7 cellular contexts compared by ENCODE assay signal in the genomic region with DNA sequence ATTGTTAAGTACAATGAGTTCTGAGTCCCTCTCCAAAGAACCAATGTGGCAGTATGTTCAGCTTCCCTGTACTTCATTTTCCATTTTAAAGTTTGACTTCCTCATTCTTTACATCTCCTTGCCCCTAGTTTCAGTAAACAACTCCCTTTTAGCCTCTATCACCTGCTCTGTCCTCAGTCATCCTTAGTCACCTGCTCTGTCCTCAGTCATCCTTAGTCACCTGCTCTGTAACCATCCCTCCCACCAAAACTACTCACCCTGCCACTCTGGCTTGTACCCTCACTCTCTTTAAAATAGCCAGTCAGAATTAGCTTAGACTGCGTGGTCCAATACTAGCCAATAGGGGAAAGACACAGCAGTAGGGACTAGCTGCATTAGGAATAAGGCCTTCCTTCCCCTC.
A peak's percentile ranks its signal among the peaks of the same experiment; 100 is the strongest.
DNase-seq lines count a peak whose midpoint lies in the region; ATAC-seq and TF ChIP-seq lines count a peak whose summit lies in the region.
"Not testable (repeated sequence)": the region's sequence is repeated elsewhere in the genome, so short reads cannot be mapped to it uniquely, and the experiment has no call there.

No MANE protein-coding gene starts in this region.

- not testable (repeated sequence) for H3K23ac ChIP-seq in trophoblast cell (ENCODE audit: low read length)

- not testable (repeated sequence) for H4K91ac ChIP-seq in trophoblast cell (ENCODE audit: low read depth, low read length)

- DNase-seq in DMS53 (lab: John Stamatoyannopoulos, UW) = peak; percentile 13
- peak; percentile 26 to 31 for DNase-seq in Kasumi-1 (lab: John Stamatoyannopoulos, UW)
- DNase-seq in SKM-1 treated with dmso at 0.1 percent for 144 hours (lab: John Stamatoyannopoulos, UW; ENCODE audit: unreplicated experiment) = peak; percentile 16
- DNase-seq in epithelial cell of prostate (ENCODE audit: low read depth, low spot score) = not testable (repeated sequence)
- peak; percentile 30 to 46 for DNase-seq in trophoblast cell

- not testable (repeated sequence) for H3K14ac ChIP-seq in trophoblast cell (ENCODE audit: low read length)

- not testable (repeated sequence) for H3K9me3 Mint-ChIP-seq in activated T-helper 17 cell treated with anti-CD3 and anti-CD28 coated beads, Interleukin-2, amount 50 U/mL, for 72 hours

- not testable (repeated sequence) for H3K4me2 ChIP-seq in trophoblast cell (ENCODE audit: low read length)

- H4K12ac ChIP-seq in trophoblast cell (ENCODE audit: low read depth, low read length) = not testable (repeated sequence)

- H3K27me3 Mint-ChIP-seq in activated T-helper 17 cell treated with anti-CD3 and anti-CD28 coated beads, Interleukin-2, amount 50 U/mL, for 72 hours = not testable (repeated sequence)

- not testable (repeated sequence) for H3K36me3 Mint-ChIP-seq in activated T-helper 17 cell treated with anti-CD3 and anti-CD28 coated beads, Interleukin-2, amount 50 U/mL, for 72 hours (ENCODE audit: low read depth)

- H3K9me3 ChIP-seq in gastroesophageal sphincter; trophoblast cell (ENCODE audit: insufficient read depth, low read depth, low read length): not testable (repeated sequence)

- peaks cover 10 to 41% (median 13%) of the 10 kb centered on the region in 3 donors for H3K4me1 ChIP-seq in gastroesophageal sphincter
- not testable (repeated sequence) for H3K4me1 ChIP-seq in trophoblast cell (ENCODE audit: control insufficient read depth in 1 of 2, insufficient read depth in 2 of 2, low read length in 2 of 2)

- not testable (repeated sequence) for TF ChIP-seq POLR2A in gastroesophageal sphincter (IDR thresholded peaks at IDR 0.05)

- peak; percentile 81 for ATAC-seq in activated T-helper 17 cell treated with anti-CD3 and anti-CD28 coated beads, Interleukin-2, amount 50 U/mL, for 72 hours (replicated peaks)
- ATAC-seq in gastroesophageal sphincter = not testable (repeated sequence)

- not testable (repeated sequence) for H3K36me3 ChIP-seq in gastroesophageal sphincter; trophoblast cell (ENCODE audit: control insufficient read depth in 1 of 2, insufficient read depth in 2 of 2, low read length in 2 of 2)

- not testable (repeated sequence) for H2AFZ ChIP-seq in trophoblast cell (ENCODE audit: insufficient read depth, low read length, poor library complexity)

- H3K27me3 ChIP-seq in gastroesophageal sphincter; trophoblast cell (ENCODE audit: insufficient read depth, low read length): not testable (repeated sequence)

- H3K18ac ChIP-seq in trophoblast cell (ENCODE audit: low read length) = not testable (repeated sequence)

- H3K27ac Mint-ChIP-seq in activated T-helper 17 cell treated with anti-CD3 and anti-CD28 coated beads, Interleukin-2, amount 50 U/mL, for 72 hours = not testable (repeated sequence)

- not testable (repeated sequence) for TF ChIP-seq EP300 in gastroesophageal sphincter (IDR thresholded peaks at IDR 0.05)

- H2BK12ac ChIP-seq in trophoblast cell (ENCODE audit: low read length) = not testable (repeated sequence)

- not testable (repeated sequence) for H3K79me1 ChIP-seq in trophoblast cell (ENCODE audit: low read length)

- H3K4me3 Mint-ChIP-seq in activated T-helper 17 cell treated with anti-CD3 and anti-CD28 coated beads, Interleukin-2, amount 50 U/mL, for 72 hours = not testable (repeated sequence)

- not testable (repeated sequence) for H3K4me3 ChIP-seq in gastroesophageal sphincter; trophoblast cell (ENCODE audit: low read depth, low read length)

- not testable (repeated sequence) for H4K8ac ChIP-seq in trophoblast cell (ENCODE audit: low read depth, low read length)

- not testable (repeated sequence) for H3K9ac ChIP-seq in trophoblast cell (ENCODE audit: low read length)

- 100% methylated on average over 1 of the region's 1 CpG for WGBS in gastroesophageal sphincter (ENCODE audit: low coverage in 1 of 2), 2 donors
- WGBS in trophoblast cell (ENCODE audit: extremely low coverage, insufficient coverage, insufficient read length) = no CpG with 5 or more reads among the region's 1 CpG

- not testable (repeated sequence) for H3K4ac ChIP-seq in trophoblast cell (ENCODE audit: low read depth, low read length)

- not testable (repeated sequence) for TF ChIP-seq CTCF in gastroesophageal sphincter (IDR thresholded peaks at IDR 0.05)

- H3K4me1 Mint-ChIP-seq in activated T-helper 17 cell treated with anti-CD3 and anti-CD28 coated beads, Interleukin-2, amount 50 U/mL, for 72 hours = not testable (repeated sequence)

- H3K27ac ChIP-seq in epithelial cell of prostate (peak overlapping the region; percentile 98), gastroesophageal sphincter (peak overlapping the region in 3 of 4 donors; percentile 73 to 85 (median 83))
- H3K27ac ChIP-seq in trophoblast cell (ENCODE audit: low read depth, low read length) = not testable (repeated sequence)

- H2BK120ac ChIP-seq in trophoblast cell (ENCODE audit: insufficient read depth, low read length, poor library complexity) = not testable (repeated sequence)

- H2AK5ac ChIP-seq in trophoblast cell (ENCODE audit: low read length) = not testable (repeated sequence)

- H3K79me2 ChIP-seq in trophoblast cell (ENCODE audit: control insufficient read depth, insufficient read depth, low read length, poor library complexity) = not testable (repeated sequence)

- H2BK5ac ChIP-seq in trophoblast cell (ENCODE audit: low read depth, low read length, poor library complexity) = not testable (repeated sequence)
